ENCODE assay signal across 21 cellular contexts in the genomic region with DNA sequence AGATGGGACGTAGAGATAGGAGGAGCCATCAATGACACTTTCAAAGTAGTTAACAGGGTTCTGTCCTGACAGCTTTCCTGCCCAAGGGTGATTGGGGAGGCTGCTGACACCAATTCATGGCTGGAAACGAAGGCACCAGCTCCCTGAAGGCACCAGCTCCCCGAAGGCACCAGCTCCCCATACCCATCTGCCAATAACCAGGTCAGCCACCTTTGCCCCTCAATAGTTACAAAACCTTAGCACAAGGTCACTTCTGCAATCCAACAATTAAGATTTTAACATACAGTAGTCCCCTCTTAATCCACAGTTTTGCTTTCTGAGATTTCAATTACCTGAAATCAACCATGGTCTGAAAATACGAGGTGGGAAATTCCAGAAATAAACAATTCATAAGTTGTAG. TPM values are rescaled to one million over a fixed set of nuclear protein-coding genes. Genes with fewer than 3 reads are reported as not detected.
A peak's percentile ranks its signal among the peaks of the same experiment; 100 is the strongest.
DNase-seq lines count a peak whose midpoint lies in the region; ATAC-seq, FAIRE-seq and TF ChIP-seq lines count a peak whose summit lies in the region.
"Had no signal": no experiment of that assay in that cellular context is flagged by ENCODE, and none has a peak within 500 bp of the region (broad histone marks: within the 10 kb centered on the region; RNA-seq: fewer than 3 reads in every experiment).

No MANE protein-coding gene starts in this region.

- TF ChIP-seq RAD21 in liver (IDR thresholded peaks at IDR 0.05) = no peak
- TF ChIP-seq RAD21 in HepG2 (CRISPR knock-in tag; IDR thresholded peaks at IDR 0.05) = no peak

- 45% methylated on average over 4 of the region's 4 CpGs for WGBS in liver
- WGBS in HepG2 (ENCODE audit: low lambda C conversion rate) = 88% methylated on average over 4 of the region's 4 CpGs
- WGBS in testis, 2 donors = 74 to 84% methylated on average over 3 to 4 of the region's 4 CpGs

- H3K4me3 ChIP-seq in liver (ENCODE audit: low read depth in 1 of 3, low read length in 3 of 3) = no peak overlapping the region
- no peak overlapping the region for H3K4me3 ChIP-seq in HepG2 (replicated peaks in 1 of 3; ENCODE audit: insufficient read depth in 1 of 3, low read depth in 2 of 3, low read length in 3 of 3)
- no peak overlapping the region for H3K4me3 ChIP-seq in testis
- H3K4me3 ChIP-seq: Peyer's patch, SJSA1 had no signal

- intact Hi-C loops in HepG2 (cut with micrococcal nuclease; ENCODE audit: unreplicated experiment) = no loop called here
- intact Hi-C loops in testis (cut with DNase I; ENCODE audit: low total_unique reads) = no loop called here

- peaks cover 0 to 1% (median 0%) of the 10 kb centered on the region in 3 donors for H3K9me3 Mint-ChIP-seq in IgD-negative memory B cell
- H3K9me3 Mint-ChIP-seq: CD14-positive monocyte had no signal

- ATAC-seq in HepG2 = no peak
- peak; percentile 50 for ATAC-seq in left lobe of liver
- ATAC-seq in HG02938 (IDR thresholded peaks at IDR 0.05; ENCODE audit: unreplicated experiment) = no peak
- ATAC-seq: HCT116 had no signal

- H3K4me1 ChIP-seq in liver (ENCODE audit: control insufficient read depth in 4 of 4, insufficient read depth in 4 of 4, low read length in 3 of 4) = peaks cover 17 to 62% (median 59%) of the 10 kb centered on the region in 4 donors
- peaks cover 37% of the 10 kb centered on the region for H3K4me1 ChIP-seq in HepG2 (ENCODE audit: insufficient read depth, low read length)
- peaks cover 34% of the 10 kb centered on the region for H3K4me1 ChIP-seq in testis

- DNase-seq in HepG2 (ENCODE audit: low spot score) = no peak
- no peak for DNase-seq in left lobe of liver (ENCODE audit: low spot score)
- DNase-seq in testis = no peak
- no peak for DNase-seq in medulla oblongata (ENCODE audit: extremely low spot score)
- DNase-seq in AG08395 (ENCODE audit: low spot score) = no peak
- DNase-seq: Calu3; DMS53; GOT3; KBM-7; NCI-H1105 treated with DMSO at 0.1 percent for 48 hours; NCI-H1694 treated with DMSO at 0.1 percent for 48 hours; NCI-H510A; NCI-H748 treated with DMSO at 0.1 percent for 48 hours; NK-92 treated with Interleukin-12 subunit alpha and Interleukin-12 subunit beta, amount 100 ng/mL, for 24 hours; Peyer's patch had no signal

- no peaks in the 10 kb centered on the region for H3K9me3 ChIP-seq in liver (ENCODE audit: control insufficient read depth in 4 of 4, low read length in 3 of 4)
- no peaks in the 10 kb centered on the region for H3K9me3 ChIP-seq in HepG2 (ENCODE audit: low read length)
- no peaks in the 10 kb centered on the region for H3K9me3 ChIP-seq in testis
- H3K9me3 ChIP-seq: Peyer's patch, SJSA1 had no signal

- CTCF ChIA-PET in HepG2 (lab: Yijun Ruan, JAX; ENCODE audit: low intra/inter-chr PET ratio, low total read pairs) = no interaction called here

- no peak overlapping the region for H3K9ac ChIP-seq in liver (ENCODE audit: low read depth in 1 of 2, low read length in 2 of 2)
- H3K9ac ChIP-seq in HepG2 (ENCODE audit: insufficient read depth, low read depth, low read length) = no peak overlapping the region

- H3K27ac Mint-ChIP-seq in IgD-negative memory B cell = peak overlapping the region; percentile 58 to 66 (median 65)

- in situ Hi-C loops in HepG2 (cut with HindIII; ENCODE audit: extremely low pct_ligation_motif_present, low pct_unique_long_range_greater_than_20kb) = loop anchor here (10.0 kb wide), 1 partner anchor 122 kb away; no protein-coding TSS in a partner anchor

- peak overlapping the region in 3 of 4 donors; percentile 15 to 75 (median 65) for H3K4me3 Mint-ChIP-seq in IgD-negative memory B cell
- H3K4me3 Mint-ChIP-seq: CD14-positive monocyte had no signal

- TF ChIP-seq POLR2A in HepG2 (IDR thresholded peaks at IDR 0.05; ENCODE audit: insufficient read depth in 1 of 2, low read depth in 2 of 2, low read length in 2 of 2) (no peak), testis (IDR thresholded peaks at IDR 0.05) (no peak)

- H3K27ac ChIP-seq in liver (ENCODE audit: low read depth in 1 of 2, low read length in 2 of 2) (peak overlapping the region; percentile 57 to 68), HepG2 (ENCODE audit: extremely low read length, insufficient read depth, low read length) (no peak overlapping the region), testis (peak overlapping the region; percentile 10 to 56)
- H3K27ac ChIP-seq: Peyer's patch, SJSA1 had no signal

- H3K36me3 Mint-ChIP-seq in IgD-negative memory B cell = peaks cover 2% of the 10 kb centered on the region

- no peak overlapping the region for H3K4me2 ChIP-seq in HepG2 (ENCODE audit: low read depth, low read length)

- peaks cover 67 to 76% (median 72%) of the 10 kb centered on the region in 3 donors for H3K4me1 Mint-ChIP-seq in IgD-negative memory B cell

- TF ChIP-seq CTCF in liver (IDR thresholded peaks at IDR 0.05; ENCODE audit: low read depth, low read length, missing input control) (no peak), HepG2 (CRISPR knock-in tag; IDR thresholded peaks at IDR 0.05) (no peak), testis (IDR thresholded peaks at IDR 0.05) (no peak)

- TF ChIP-seq EP300 in HepG2 (IDR thresholded peaks at IDR 0.05; ENCODE audit: low read depth in 2 of 2, low read length in 2 of 2) (no peak), HepG2 (CRISPR knock-in tag; IDR thresholded peaks at IDR 0.05; ENCODE audit: borderline replicate concordance) (no peak)

- peaks cover 33% of the 10 kb centered on the region for H3K79me2 ChIP-seq in HepG2 (ENCODE audit: insufficient read depth, low read length)

- H3K36me3 ChIP-seq in liver (ENCODE audit: control insufficient read depth in 4 of 4, insufficient read depth in 3 of 4, low read depth in 1 of 4, low read length in 3 of 4) (peaks cover 0 to 5% (median 4%) of the 10 kb centered on the region in 4 donors), HepG2 (replicated peaks in 1 of 2; ENCODE audit: control insufficient read depth in 1 of 2, insufficient read depth in 2 of 2, low read length in 2 of 2) (peaks cover 0 to 9% of the 10 kb centered on the region in 2 experiments; a peak in 2 of 5 replicates), testis (ENCODE audit: low read depth, missing control alignments) (no peaks in the 10 kb centered on the region)

- POLR2A ChIA-PET in HepG2 (lab: Yijun Ruan, JAX) = interaction anchor here (0.9 kb wide), 1 partner anchor 63 kb away, joined by 3 read pairs; no protein-coding TSS in a partner anchor

- no peaks in the 10 kb centered on the region for H3K27me3 Mint-ChIP-seq in IgD-negative memory B cell

- FAIRE-seq in HepG2 (lab: Jason Lieb, UNC) = no peak

- no TSS peak for BruUV-seq in HepG2 (replicated peaks; lab: Mats Ljungman, UMichigan)

- no peaks in the 10 kb centered on the region; the same call in 1 of the 2 replicates for H4K20me1 ChIP-seq in HepG2 (ENCODE audit: insufficient read depth, low read length)

- no peak overlapping the region for H2AFZ ChIP-seq in HepG2 (ENCODE audit: low read length)

- H3K27me3 ChIP-seq in liver (ENCODE audit: control insufficient read depth in 4 of 4, insufficient read depth in 4 of 4, low read length in 3 of 4) (no peaks in the 10 kb centered on the region), HepG2 (ENCODE audit: control insufficient read depth in 1 of 2, insufficient read depth in 2 of 2, low read length in 2 of 2) (no peaks in the 10 kb centered on the region), testis (no peaks in the 10 kb centered on the region)
- H3K27me3 ChIP-seq: Peyer's patch, SJSA1 had no signal

TF ChIP-seq in HepG2, 621 proteins besides CTCF, POLR2A, EP300 and RAD21:
- no peak for TF ChIP-seq NCOA5 (CRISPR knock-in tag; IDR thresholded peaks at IDR 0.05)

RNA-seq across cellular contexts. Expression of a gene that starts 51.7 kb away (rescaled TPM):
- total RNA-seq in liver = 10 to 100 TPM; 61.2 to 77.8 TPM
- 10 to 100 TPM; 22.1 to 54.4 TPM for polyA plus RNA-seq in liver
- 43.9 and 72.4 TPM in 2 replicates for total RNA-seq in HepG2 (2016; rRNA removed; fragmentation: Illumina TruSeq; extraction: Trizol)
- total RNA-seq in HepG2 (2016; cell fraction: cytosol; rRNA removed; fragmentation: Illumina TruSeq; extraction: Trizol; ENCODE audit: low read depth) = 13.9 and 14.9 TPM in 2 replicates
- total RNA-seq in HepG2 (2016; cell fraction: insoluble cytoplasmic fraction; rRNA removed; fragmentation: Illumina TruSeq; extraction: Trizol) = 38.2 and 72.3 TPM in 2 replicates
- total RNA-seq in HepG2 (2016; cell fraction: membrane; rRNA removed; fragmentation: Illumina TruSeq; extraction: Trizol) = 35.5 and 41.3 TPM in 2 replicates
- 100 and 107 TPM in 2 replicates for total RNA-seq in HepG2 (2016; cell fraction: nucleus; rRNA removed; fragmentation: Illumina TruSeq; extraction: Trizol)
- 50.1 and 51.9 TPM in 2 replicates for polyA plus RNA-seq in HepG2 (2011; rRNA removed)
- 25.4 and 42.1 TPM in 2 replicates for polyA plus RNA-seq in HepG2 (2011; cell fraction: cytosol; rRNA removed)
- 43.1 and 55.3 TPM in 2 replicates for polyA plus RNA-seq in HepG2 (2011; cell fraction: nucleus; rRNA removed)
- 83.4 and 101 TPM in 2 replicates for polyA plus RNA-seq in HepG2 (2012)
- 10.8 and 11.0 TPM in 2 replicates for polyA plus RNA-seq in HepG2 (2016; cell fraction: cytosol; fragmentation: Illumina TruSeq; extraction: Trizol; ENCODE audit: low read depth)
- 47.3 and 49.0 TPM in 2 replicates for polyA plus RNA-seq in HepG2 (2016; cell fraction: insoluble cytoplasmic fraction; fragmentation: Illumina TruSeq; extraction: Trizol; ENCODE audit: low read depth)
- 27.9 and 31.0 TPM in 2 replicates for polyA plus RNA-seq in HepG2 (2016; cell fraction: membrane; fragmentation: Illumina TruSeq; extraction: Trizol; ENCODE audit: low read depth)
- polyA plus RNA-seq in HepG2 (2016; cell fraction: nucleus; fragmentation: Illumina TruSeq; extraction: Trizol; ENCODE audit: insufficient read depth, low read depth) = 151 and 157 TPM in 2 replicates
- polyA minus RNA-seq in HepG2 (2011; rRNA and poly(A)+ RNA removed; ENCODE audit: low replicate concordance) = 88.1 and 141 TPM in 2 replicates
- polyA minus RNA-seq in HepG2 (2011; cell fraction: cytosol; rRNA and poly(A)+ RNA removed) = 50.1 and 59.2 TPM in 2 replicates
- polyA minus RNA-seq in HepG2 (2011; cell fraction: nucleus; rRNA and poly(A)+ RNA removed) = 54.8 and 92.7 TPM in 2 replicates
- 156 TPM for polyA plus RNA-seq in IgD-negative memory B cell
- total RNA-seq in left lobe of liver = 54.4 TPM
- total RNA-seq in testis = 100 to 1,000 TPM; 206 to 214 TPM
- polyA plus RNA-seq in testis (ENCODE audit: insufficient read depth, low read depth, low replicate concordance) = 190 TPM
